8 cellular contexts compared by ENCODE assay signal in the genomic region with DNA sequence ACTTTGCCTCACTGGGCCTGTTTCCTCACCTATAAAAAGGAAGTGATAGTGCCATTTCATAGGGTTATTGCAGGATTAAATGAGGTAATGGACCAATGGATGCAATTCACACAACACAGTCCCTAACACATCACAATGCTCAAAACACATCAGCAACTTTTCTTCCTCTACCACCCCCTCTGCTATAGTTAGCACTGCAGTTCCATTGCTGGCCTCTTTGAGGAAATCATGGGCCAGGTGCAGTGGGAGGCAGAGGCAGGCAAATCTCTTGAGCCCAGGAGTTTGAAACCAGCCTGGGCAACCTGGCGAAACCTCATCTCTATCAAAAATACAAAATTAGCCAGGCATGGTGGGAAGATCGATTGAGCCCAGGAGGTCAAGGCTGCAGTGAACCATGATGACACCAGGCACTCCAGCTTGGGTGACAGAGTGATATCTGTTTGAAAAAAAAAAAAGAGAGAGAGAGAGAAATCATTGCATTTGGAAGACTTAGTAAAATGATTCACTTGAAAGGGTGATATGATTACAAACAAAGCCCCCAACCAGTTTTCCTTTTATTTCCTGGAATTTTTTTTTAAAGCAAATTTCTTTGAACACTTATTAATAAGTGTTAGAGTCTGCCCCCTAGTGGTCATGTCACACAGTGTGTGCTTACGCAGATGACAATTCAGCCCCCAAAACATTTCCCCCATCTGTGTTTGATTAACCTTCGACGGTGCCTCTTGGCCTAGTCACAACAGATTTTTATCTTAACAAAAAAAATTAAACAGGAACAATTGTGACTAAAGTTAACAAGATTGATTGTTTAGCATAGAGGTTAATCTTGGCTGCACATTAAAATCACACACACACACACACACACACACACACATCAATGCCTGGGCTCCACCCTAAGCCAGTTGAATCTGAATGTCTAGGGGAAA.
A peak's percentile ranks its signal among the peaks of the same experiment; 100 is the strongest.
DNase-seq lines count a peak whose midpoint lies in the region; TF ChIP-seq lines count a peak whose summit lies in the region.

No MANE protein-coding gene starts in this region.

- H2BK120ac ChIP-seq in mesenchymal stem cell (ENCODE audit: low read depth, low read length) = no peak overlapping the region

- H3K27me3 ChIP-seq in mesenchymal stem cell (ENCODE audit: control insufficient read depth in 1 of 2, insufficient read depth in 1 of 2, low read length in 2 of 2) (peaks cover 0 to 31% of the 10 kb centered on the region in 2 experiments), uterus (no peaks in the 10 kb centered on the region)

- H2AK5ac ChIP-seq in mesenchymal stem cell (ENCODE audit: low read length, severe bottlenecking) = no peak overlapping the region

- no peak overlapping the region for H3K4me2 ChIP-seq in mesenchymal stem cell (ENCODE audit: low read length, poor library complexity, severe bottlenecking)

- H2BK15ac ChIP-seq in mesenchymal stem cell (ENCODE audit: low read depth, poor library complexity, severe bottlenecking) = no peak overlapping the region

- no peak for TF ChIP-seq POLR2A in uterus (IDR thresholded peaks at IDR 0.05)

- TF ChIP-seq CTCF in GM12874 (IDR thresholded peaks at IDR 0.05; ENCODE audit: insufficient read depth, low read depth, low read length) = peak; percentile 68
- peak; percentile 39 for TF ChIP-seq CTCF in coronary artery (IDR thresholded peaks at IDR 0.05)
- peak; percentile 21 to 38 (median 30) for TF ChIP-seq CTCF in uterus (IDR thresholded peaks at IDR 0.05)

- H3K4me3 ChIP-seq in coronary artery (no peak overlapping the region), mesenchymal stem cell (ENCODE audit: insufficient read depth in 1 of 2, low read depth in 1 of 2, low read length in 2 of 2) (no peak overlapping the region), uterus (no peak overlapping the region)

- H2AFZ ChIP-seq in mesenchymal stem cell (ENCODE audit: low read depth, low read length) = no peak overlapping the region

- no peak overlapping the region for H3K27ac ChIP-seq in coronary artery
- no peak overlapping the region for H3K27ac ChIP-seq in mesenchymal stem cell (ENCODE audit: low read length, poor library complexity, severe bottlenecking)
- no peak overlapping the region for H3K27ac ChIP-seq in uterus

- WGBS in mesenchymal stem cell = 52% methylated on average over 3 of the region's 5 CpGs

- H2BK12ac ChIP-seq in mesenchymal stem cell (ENCODE audit: low read length in 2 of 2) = no peak overlapping the region

- no peaks in the 10 kb centered on the region for H3K9me3 ChIP-seq in mesenchymal stem cell (ENCODE audit: control insufficient read depth, low read length)
- H3K9me3 ChIP-seq in uterus = no peaks in the 10 kb centered on the region

- no peaks in the 10 kb centered on the region for H3K79me1 ChIP-seq in mesenchymal stem cell (replicated peaks; ENCODE audit: low read length, poor library complexity, severe bottlenecking)

- H3K36me3 ChIP-seq in mesenchymal stem cell (ENCODE audit: control insufficient read depth in 1 of 2, insufficient read depth in 2 of 2, low read depth in 1 of 2, low read length in 2 of 2) (no peaks in the 10 kb centered on the region), uterus (no peaks in the 10 kb centered on the region)

- peaks cover 2% of the 10 kb centered on the region for H3K4me1 ChIP-seq in mesenchymal stem cell (ENCODE audit: control insufficient read depth, insufficient read depth, low read depth, low read length)
- no peaks in the 10 kb centered on the region for H3K4me1 ChIP-seq in uterus

- H3K18ac ChIP-seq in mesenchymal stem cell (ENCODE audit: low read depth in 1 of 2, low read length in 2 of 2) = no peak overlapping the region

- H3K4ac ChIP-seq in mesenchymal stem cell (ENCODE audit: low read depth in 1 of 2, low read length in 2 of 2) = no peak overlapping the region

- DNase-seq in AML-193 (lab: John Stamatoyannopoulos, UW) (peak; percentile 16 to 20), HT-29 (ENCODE audit: low spot score) (peak; percentile 54), SHP77 (lab: John Stamatoyannopoulos, UW) (peak; percentile 35 to 71), coronary artery (ENCODE audit: low spot score) (no peak), mesenchymal stem cell (peak; percentile 43), uterus (no peak)
- DNase-seq in activated CD4-positive, CD25-positive, alpha-beta regulatory T cell treated with anti-CD3 and anti-CD28 coated beads, Interleukin-2, amount 50 U/mL, for 72 hours = no peak

- intact Hi-C loops in uterus (cut with DNase I; ENCODE audit: low total_unique reads) = no loop called here

- H3K14ac ChIP-seq in mesenchymal stem cell (ENCODE audit: low read length in 2 of 2) = no peak overlapping the region

- H4K8ac ChIP-seq in mesenchymal stem cell (ENCODE audit: low read length) = no peak overlapping the region

- H2BK5ac ChIP-seq in mesenchymal stem cell (ENCODE audit: low read depth, low read length, poor library complexity, severe bottlenecking) = no peak overlapping the region

- no peak overlapping the region for H3K23ac ChIP-seq in mesenchymal stem cell (ENCODE audit: low read length in 2 of 2)

- no peak overlapping the region for H3K9ac ChIP-seq in mesenchymal stem cell (ENCODE audit: low read length)

- H4K91ac ChIP-seq in mesenchymal stem cell (ENCODE audit: low read length) = no peak overlapping the region

Comparison
In these comparisons a context has a peak if more than half of its experiments do, and no peak if none do; other contexts are left out.
1. DNase-seq: peak in AML-193 (2 of 2), HT-29 (single experiment), SHP77 (2 of 2) and mesenchymal stem cell (single experiment); none in coronary artery (single experiment), uterus (0 of 2) and activated CD4-positive, CD25-positive, alpha-beta regulatory T cell treated with anti-CD3 and anti-CD28 coated beads, Interleukin-2, amount 50 U/mL, for 72 hours (single experiment).
2. Peak in every context shown above with its lines, with median percentiles within 50 percentile points of each other: CTCF ChIP-seq.